In the genomic region with DNA sequence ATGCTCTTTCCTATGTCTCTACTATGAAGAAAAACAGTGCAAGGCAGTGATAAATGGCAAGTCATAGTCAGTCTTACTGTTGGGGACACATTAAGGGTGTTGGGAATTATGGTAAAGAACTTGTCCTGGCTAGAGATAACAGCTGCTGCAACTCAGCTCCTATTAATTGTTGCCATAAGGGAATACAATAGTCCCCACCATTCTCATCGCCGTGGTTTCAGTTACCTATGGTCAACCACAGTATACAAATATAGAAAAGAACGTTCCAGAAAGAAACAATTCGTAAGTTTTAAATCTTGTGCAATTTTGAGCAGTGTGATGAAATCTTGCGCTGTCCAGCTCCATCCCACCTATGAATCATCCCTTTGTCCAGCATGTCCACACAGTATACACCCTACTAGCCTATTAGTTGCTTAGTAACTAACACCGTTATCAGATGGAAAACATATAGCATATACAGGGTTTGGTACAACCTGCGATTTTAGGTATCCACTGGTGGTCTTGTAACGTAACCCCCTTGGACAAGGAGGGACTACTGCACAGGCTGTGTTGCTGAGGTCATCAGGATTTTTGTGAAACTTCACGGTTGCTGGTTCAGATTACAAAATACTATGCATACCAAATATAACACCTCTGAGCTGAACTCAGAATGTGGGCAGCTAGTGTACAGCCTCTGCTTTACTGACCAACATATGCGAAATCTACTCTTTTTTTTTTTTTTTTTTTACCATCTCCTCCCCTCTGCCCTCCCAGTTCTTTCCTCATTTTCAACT, we compare ENCODE assay signal across 10 cellular contexts. TPM values are rescaled to one million over a fixed set of nuclear protein-coding genes. Genes with fewer than 3 reads are reported as not detected.
DNase-seq lines count a peak whose midpoint lies in the region; ATAC-seq and TF ChIP-seq lines count a peak whose summit lies in the region.
"Had no signal": no experiment of that assay in that cellular context is flagged by ENCODE, and none has a peak within 500 bp of the region (broad histone marks: within the 10 kb centered on the region; RNA-seq: fewer than 3 reads in every experiment).

No MANE protein-coding gene starts in this region.

- intact Hi-C loops in HCT116 (cut with micrococcal nuclease): no loop called here
- intact Hi-C loops in gastrocnemius medialis (cut with DNase I; ENCODE audit: low total_unique reads): no loop called here
- intact Hi-C loops in OCI-LY7 (cut with micrococcal nuclease; ENCODE audit: unreplicated experiment): no loop called here

- no peak for TF ChIP-seq CTCF in HCT116 (IDR thresholded peaks at IDR 0.05 in 2 of 3, conservative IDR thresholded peaks at IDR 0.05 in 1 of 3; ENCODE audit: borderline replicate concordance in 1 of 3, insufficient read depth in 1 of 3, low read depth in 2 of 3, low read length in 2 of 3)
- TF ChIP-seq CTCF in RWPE2 (IDR thresholded peaks at IDR 0.05; ENCODE audit: poor library complexity, severe bottlenecking): no peak
- no peak for TF ChIP-seq CTCF in fibroblast of lung (conservative IDR thresholded peaks at IDR 0.05 in 1 of 2, IDR thresholded peaks at IDR 0.05 in 1 of 2; ENCODE audit: low read depth in 1 of 2, low read length in 2 of 2)
- peak in 1 of 5 experiments; percentile 11 for TF ChIP-seq CTCF in gastrocnemius medialis (IDR thresholded peaks at IDR 0.05 in 4 of 5, conservative IDR thresholded peaks at IDR 0.05 in 1 of 5)
- no peak for TF ChIP-seq CTCF in OCI-LY7 (conservative IDR thresholded peaks at IDR 0.05; ENCODE audit: low read length)

- H3K79me2 ChIP-seq in HCT116 (ENCODE audit: insufficient read depth, low read length) (no peaks in the 10 kb centered on the region), fibroblast of lung (ENCODE audit: control insufficient read depth, insufficient read depth, low read length) (no peaks in the 10 kb centered on the region), OCI-LY7 (ENCODE audit: insufficient read depth, low read depth, low read length) (no peaks in the 10 kb centered on the region)

- in situ Hi-C loops in gastrocnemius medialis (cut with MboI; ENCODE audit: low sequenced_read_pairs in 4 of 4): loop anchor here in 1 of 4 donors (25.0 kb wide), 1 partner anchor 854 kb away; a partner anchor contains a TSS

- H3K27ac ChIP-seq in HCT116 (ENCODE audit: low read depth, low read length) (no peak overlapping the region), RWPE2 (ENCODE audit: poor library complexity, severe bottlenecking) (peak overlapping the region; percentile 20), fibroblast of lung (ENCODE audit: insufficient read depth, low read length) (peak overlapping the region; percentile 62), gastrocnemius medialis (peak overlapping the region; percentile 21 to 51 (median 43)), OCI-LY7 (ENCODE audit: low read depth, low read length, poor library complexity, severe bottlenecking) (no peak overlapping the region)

- TSS peak; percentile 5 for BruUV-seq in HCT116 (replicated peaks; lab: Mats Ljungman, UMichigan)
- BruUV-seq in OCI-LY7 (replicated peaks; lab: Mats Ljungman, UMichigan): no TSS peak

- ATAC-seq in HCT116 (no peak), RWPE2 (ENCODE audit: low read depth) (peak; percentile 99), gastrocnemius medialis (peak; percentile 91)

- H4K20me1 ChIP-seq in HCT116 (ENCODE audit: insufficient read depth): peaks cover 4% of the 10 kb centered on the region; the same call in 1 of the 2 replicates
- no peaks in the 10 kb centered on the region for H4K20me1 ChIP-seq in fibroblast of lung (ENCODE audit: control insufficient read depth, extremely low read depth, insufficient read depth, low read length)
- no peaks in the 10 kb centered on the region for H4K20me1 ChIP-seq in OCI-LY7 (ENCODE audit: insufficient read depth, low read length)

- no peaks in the 10 kb centered on the region for H3K4me1 ChIP-seq in HCT116 (ENCODE audit: control insufficient read depth in 1 of 2, insufficient read depth in 2 of 2, low read length in 2 of 2)
- peaks cover 16% of the 10 kb centered on the region for H3K4me1 ChIP-seq in RWPE2 (ENCODE audit: insufficient read depth, poor library complexity, severe bottlenecking)
- H3K4me1 ChIP-seq in fibroblast of lung (ENCODE audit: control insufficient read depth, extremely low read depth, insufficient read depth, low read length): peaks cover 2% of the 10 kb centered on the region
- H3K4me1 ChIP-seq in gastrocnemius medialis: no peaks in the 10 kb centered on the region
- H3K4me1 ChIP-seq in OCI-LY7 (ENCODE audit: insufficient read depth, low read length, poor library complexity, severe bottlenecking): no peaks in the 10 kb centered on the region

- H3K4me2 ChIP-seq in HCT116 (ENCODE audit: low read length) (no peak overlapping the region), fibroblast of lung (ENCODE audit: extremely low read depth, insufficient read depth, low read length) (no peak overlapping the region), OCI-LY7 (ENCODE audit: low read length) (no peak overlapping the region)

- H2AFZ ChIP-seq in HCT116 (ENCODE audit: low read depth, low read length, poor library complexity, severe bottlenecking) (no peak overlapping the region), fibroblast of lung (ENCODE audit: low read length) (no peak overlapping the region), OCI-LY7 (ENCODE audit: low read length) (no peak overlapping the region)

- H3K9me2 ChIP-seq in HCT116 (ENCODE audit: insufficient read depth): no peaks in the 10 kb centered on the region
- H3K9me2 ChIP-seq in OCI-LY7 (ENCODE audit: insufficient read depth, low read length): no peaks in the 10 kb centered on the region

- POLR2A ChIA-PET in HCT116 (lab: Charles Lee): no interaction called here
- POLR2A ChIA-PET in OCI-LY7 (lab: Charles Lee): interaction anchor here (0.6 kb wide), 1 partner anchor 737 kb away, joined by 5 read pairs; no protein-coding TSS in a partner anchor

- no peak for TF ChIP-seq RAD21 in HCT116 (IDR thresholded peaks at IDR 0.05; ENCODE audit: low read depth)

- no peak overlapping the region for H3K9ac ChIP-seq in HCT116 (ENCODE audit: low read length)
- H3K9ac ChIP-seq in fibroblast of lung (ENCODE audit: insufficient read depth, low read length): no peak overlapping the region

- H3K27me3 ChIP-seq in HCT116 (ENCODE audit: insufficient read depth, low read length) (no peaks in the 10 kb centered on the region), RWPE2 (ENCODE audit: insufficient read depth, poor library complexity, severe bottlenecking) (no peaks in the 10 kb centered on the region), fibroblast of lung (ENCODE audit: control insufficient read depth, insufficient read depth, low read length) (no peaks in the 10 kb centered on the region), gastrocnemius medialis (no peaks in the 10 kb centered on the region)

- no peaks in the 10 kb centered on the region for H3K9me3 ChIP-seq in HCT116 (ENCODE audit: control insufficient read depth in 1 of 2, insufficient read depth in 1 of 2, low read depth in 1 of 2, low read length in 2 of 2)
- H3K9me3 ChIP-seq in RWPE2 (ENCODE audit: severe bottlenecking): no peaks in the 10 kb centered on the region
- H3K9me3 ChIP-seq in fibroblast of lung (ENCODE audit: control insufficient read depth, insufficient read depth, low read depth, low read length): no peaks in the 10 kb centered on the region
- H3K9me3 ChIP-seq in gastrocnemius medialis: no peaks in the 10 kb centered on the region
- H3K9me3 ChIP-seq in OCI-LY7 (ENCODE audit: low read length): no peaks in the 10 kb centered on the region

- RAD21 ChIA-PET in HCT116 (lab: Charles Lee; ENCODE audit: low non-redundant PET in 1 of 2, low total read pairs in 2 of 2, uncharacterized antibody in 2 of 2, unreplicated experiment in 2 of 2): no interaction called here

- no peak for TF ChIP-seq POLR2A in HCT116 (IDR thresholded peaks at IDR 0.05; ENCODE audit: borderline replicate concordance, extremely low read depth, insufficient read depth, insufficient read length)
- TF ChIP-seq POLR2A in gastrocnemius medialis (IDR thresholded peaks at IDR 0.05): no peak

- DNase-seq in HCT116 (ENCODE audit: low read depth, low spot score) (peak; percentile 7), RWPE2 (ENCODE audit: low spot score) (no peak), fibroblast of lung (ENCODE audit: low read depth in 2 of 2) (peak; percentile 89 to 94), gastrocnemius medialis (peak in 1 of 2 donors; percentile 19), SHP77 treated with DMSO at 0.1 percent for 48 hours (lab: John Stamatoyannopoulos, UW) (no peak), OCI-LY7 (ENCODE audit: low spot score) (no peak)
- no peak for DNase-seq in stimulated activated CD8-positive, alpha-beta memory T cell treated with anti-CD3 and anti-CD28 coated beads, Interleukin-4, amount 100 ng/mL, for 48 hours
- no peak for DNase-seq in activated naive CD4-positive, alpha-beta T cell treated with Interleukin-2 at 50 U/mL for 16 hours
- DNase-seq: activated naive CD8-positive, alpha-beta T cell treated with anti-CD3 and anti-CD28 coated beads, Interleukin-2, amount 10 ng/mL, durations not matched to agents 7 days and 5 days had no signal

- CTCF ChIA-PET in HCT116 (lab: Charles Lee) (no interaction called here), OCI-LY7 (lab: Charles Lee; ENCODE audit: unreplicated experiment) (no interaction called here)

- H3K36me3 ChIP-seq in HCT116 (ENCODE audit: control insufficient read depth in 1 of 2, insufficient read depth in 2 of 2, low read length in 2 of 2) (peaks cover 59 to 65% of the 10 kb centered on the region in 2 experiments; a peak in 3 of 4 replicates), RWPE2 (ENCODE audit: low read depth) (peaks cover 91% of the 10 kb centered on the region), fibroblast of lung (ENCODE audit: control insufficient read depth, insufficient read depth, low read length) (peaks cover 8% of the 10 kb centered on the region), gastrocnemius medialis (peaks cover 5 to 91% of the 10 kb centered on the region in 2 donors), OCI-LY7 (ENCODE audit: insufficient read depth, low read length) (peaks cover 96% of the 10 kb centered on the region)

- H3K4me3 ChIP-seq in HCT116 (replicated peaks in 1 of 2; ENCODE audit: low read depth in 1 of 2, low read length in 2 of 2) (no peak overlapping the region), RWPE2 (ENCODE audit: severe bottlenecking) (no peak overlapping the region), fibroblast of lung (replicated peaks in 1 of 4; ENCODE audit: control extremely low read depth in 1 of 4, insufficient read depth in 1 of 4, low read depth in 3 of 4, low read length in 4 of 4) (no peak overlapping the region), gastrocnemius medialis (no peak overlapping the region), OCI-LY7 (ENCODE audit: low read depth, low read length, poor library complexity, severe bottlenecking) (no peak overlapping the region)
- H3K4me3 ChIP-seq: lung had no signal

RNA-seq across cellular contexts. Expression of a gene that starts 53.5 kb away (rescaled TPM):
- total RNA-seq in HCT116 (2021; ENCODE audit: unreplicated experiment) (65.7 TPM), fibroblast of lung (78.6 and 113 TPM in 2 replicates), gastrocnemius medialis (100 to 1,000 TPM in 1 of 4 donors, 10 to 100 TPM in 3; 84.0 to 109 (median 89.4) TPM), OCI-LY7 (2022) (63.4 and 66.7 TPM in 2 replicates)
- polyA plus RNA-seq in HCT116 (2012): 37.8 and 41.6 TPM in 2 replicates
- 56.8 and 65.4 TPM in 2 replicates for polyA plus RNA-seq in fibroblast of lung
- polyA plus RNA-seq in fibroblast of lung (2012): 42.5 and 47.2 TPM in 2 replicates
- 134 and 153 TPM in 2 replicates for polyA minus RNA-seq in fibroblast of lung (ENCODE audit: low replicate concordance)
- total RNA-seq in OCI-LY7 (2014; rRNA removed; shearing (Covaris generic)): 52.7 and 54.8 TPM in 2 replicates

Comparison
In these comparisons a context has a peak if more than half of its experiments do, and no peak if none do; other contexts are left out.
1. DNase-seq: peak in HCT116 (single experiment) and fibroblast of lung (2 of 2); none in RWPE2 (single experiment), SHP77 treated with DMSO at 0.1 percent for 48 hours (single experiment), stimulated activated CD8-positive, alpha-beta memory T cell treated with anti-CD3 and anti-CD28 coated beads, Interleukin-4, amount 100 ng/mL, for 48 hours (single experiment), OCI-LY7 (single experiment) and activated naive CD4-positive, alpha-beta T cell treated with Interleukin-2 at 50 U/mL for 16 hours (single experiment).
2. H3K27ac ChIP-seq: peak in RWPE2 (single experiment), fibroblast of lung (single experiment) and gastrocnemius medialis (4 of 4); none in HCT116 (single experiment) and OCI-LY7 (single experiment).